Comparison of ENCODE assay signal across 10 cellular contexts in genomic region chr15:37107071-37107753, GRCh38. TPM values are rescaled to one million over a fixed set of nuclear protein-coding genes. Genes with fewer than 3 reads are reported as not detected.
DNase-seq lines count a peak whose midpoint lies in the region; TF ChIP-seq lines count a peak whose summit lies in the region.
"Had no signal": no experiment of that assay in that cellular context is flagged by ENCODE, and none has a peak within 500 bp of the region (broad histone marks: within the 10 kb centered on the region; RNA-seq: fewer than 3 reads in every experiment).

No MANE protein-coding gene starts in this region.

- H3K9me3 ChIP-seq in adipocyte (ENCODE audit: control insufficient read depth, low read length) (no peaks in the 10 kb centered on the region), left ventricle myocardium inferior (replicated peaks) (no peaks in the 10 kb centered on the region), neural progenitor cell (ENCODE audit: low read depth) (no peaks in the 10 kb centered on the region)

- no peaks in the 10 kb centered on the region for H3K36me3 Mint-ChIP-seq in neural progenitor cell

- H3K4me2 ChIP-seq in neural progenitor cell, result peak overlapping the region; percentile 92
- H3K4me2 ChIP-seq: PC-9 had no signal

- H3K36me3 ChIP-seq in adipocyte (ENCODE audit: control insufficient read depth, insufficient read depth, low read length, severe bottlenecking) (no peaks in the 10 kb centered on the region), left ventricle myocardium inferior (no peaks in the 10 kb centered on the region), neural progenitor cell (no peaks in the 10 kb centered on the region)

- H3K4me3 ChIP-seq in adipocyte (ENCODE audit: low read length) (peak overlapping the region; percentile 46), left ventricle myocardium inferior (peak overlapping the region; percentile 53), neural progenitor cell (peak overlapping the region; percentile 58)
- H3K4me3 ChIP-seq: PC-9 had no signal

- H3K9ac ChIP-seq in adipocyte (ENCODE audit: low read length), result peak overlapping the region; percentile 37
- no peak overlapping the region for H3K9ac ChIP-seq in neural progenitor cell

- peaks cover 41% of the 10 kb centered on the region for H3K4me1 Mint-ChIP-seq in neural progenitor cell

- no peak overlapping the region for H3K27ac Mint-ChIP-seq in neural progenitor cell
- H3K27ac Mint-ChIP-seq: activated CD8-positive, alpha-beta memory T cell treated with anti-CD3 and anti-CD28 coated beads, Interleukin-2, amount 10 ng/mL, durations not matched to agents 7 days and 5 days had no signal

- H3K79me2 ChIP-seq in neural progenitor cell (ENCODE audit: low read depth), result no peaks in the 10 kb centered on the region

- TF ChIP-seq CTCF in left ventricle myocardium inferior (IDR thresholded peaks at IDR 0.05; ENCODE audit: borderline replicate concordance) (no peak), neural progenitor cell (IDR thresholded peaks at IDR 0.05) (no peak)

- H3F3A ChIP-seq in neural progenitor cell (ENCODE audit: low read depth), result peaks cover 86% of the 10 kb centered on the region

- H4K20me1 ChIP-seq in neural progenitor cell (ENCODE audit: low read depth), result peaks cover 73% of the 10 kb centered on the region

- DNase-seq in DMS114 treated with DMSO at 0.1 percent for 48 hours (lab: John Stamatoyannopoulos, UW; ENCODE audit: unreplicated experiment) (peak; percentile 42), adipocyte (ENCODE audit: low read depth) (no peak), left ventricle myocardium inferior (no peak), neural progenitor cell (ENCODE audit: low spot score) (no peak), dermis blood vessel endothelial cell (no peak), hippocampal formation (lab: John Stamatoyannopoulos, UW) (no peak), DMS79 treated with DMSO at 0.1 percent for 48 hours (lab: John Stamatoyannopoulos, UW) (no peak), DMS 273 (lab: John Stamatoyannopoulos, UW; ENCODE audit: unreplicated experiment) (no peak)
- DNase-seq: activated CD8-positive, alpha-beta memory T cell treated with anti-CD3 and anti-CD28 coated beads, Interleukin-2, amount 10 ng/mL, durations not matched to agents 7 days and 5 days; PC-9 had no signal

- H3K9me3 Mint-ChIP-seq in neural progenitor cell, result no peaks in the 10 kb centered on the region

- H3K4me1 ChIP-seq in adipocyte (ENCODE audit: control insufficient read depth, insufficient read depth, low read length) (peaks cover 7% of the 10 kb centered on the region), left ventricle myocardium inferior (peaks cover 48% of the 10 kb centered on the region), neural progenitor cell (peaks cover 66% of the 10 kb centered on the region)

- intact Hi-C loops in left ventricle myocardium inferior (cut with micrococcal nuclease), result loop anchor here (5.0 kb wide), 1 partner anchor 225 kb away; no protein-coding TSS in a partner anchor

- H3K4me3 Mint-ChIP-seq in neural progenitor cell, result peak overlapping the region; percentile 81
- H3K4me3 Mint-ChIP-seq: activated CD8-positive, alpha-beta memory T cell treated with anti-CD3 and anti-CD28 coated beads, Interleukin-2, amount 10 ng/mL, durations not matched to agents 7 days and 5 days had no signal

- H3K27me3 Mint-ChIP-seq in neural progenitor cell (ENCODE audit: insufficient read depth, low read depth), result peaks cover 95% of the 10 kb centered on the region

- H3K27ac ChIP-seq in left ventricle myocardium inferior (replicated peaks) (peak overlapping the region; percentile 97), neural progenitor cell (no peak overlapping the region)
- H3K27ac ChIP-seq: PC-9 had no signal

- H3K27me3 ChIP-seq in adipocyte (replicated peaks; ENCODE audit: control insufficient read depth, insufficient read depth, low read length), result no peaks in the 10 kb centered on the region
- peaks cover 73% of the 10 kb centered on the region for H3K27me3 ChIP-seq in left ventricle myocardium inferior (ENCODE audit: low read depth)
- peaks cover 91% of the 10 kb centered on the region for H3K27me3 ChIP-seq in neural progenitor cell

- peak overlapping the region; percentile 91 for H2AFZ ChIP-seq in neural progenitor cell (replicated peaks)
- H2AFZ ChIP-seq: PC-9 had no signal

RNA-seq across cellular contexts. Expression of gene MEIS2, which starts 6.9 kb away (rescaled TPM):
- total RNA-seq in left ventricle myocardium inferior, result 36.0 TPM
- total RNA-seq in neural progenitor cell (ENCODE audit: low replicate concordance), result 18.3 and 21.5 TPM in 2 replicates
- 12.9 and 13.8 TPM in 2 replicates for total RNA-seq in dermis blood vessel endothelial cell
